ENCODE assay signal across 2 cellular contexts in genomic region chr6:24761193-24761835, GRCh38.
TF ChIP-seq lines count a peak whose summit lies in the region.

No MANE protein-coding gene starts in this region.

TF ChIP-seq in HCT116, 20 proteins besides CTCF, POLR2A, EP300 and RAD21:
- TF ChIP-seq EGR1 (IDR thresholded peaks at IDR 0.05; ENCODE audit: low read depth), result no peak
- TF ChIP-seq MAX (IDR thresholded peaks at IDR 0.05), result no peak
- no peak for TF ChIP-seq SP1 (IDR thresholded peaks at IDR 0.05; ENCODE audit: low read depth)
- TF ChIP-seq EZH2phosphoT487 (IDR thresholded peaks at IDR 0.05; ENCODE audit: borderline replicate concordance), result no peak
- no peak for TF ChIP-seq ZFX (IDR thresholded peaks at IDR 0.05)
- TF ChIP-seq YY1 (IDR thresholded peaks at IDR 0.05; ENCODE audit: extremely low read depth, insufficient replicate concordance, low read depth, low read length), result no peak
- TF ChIP-seq ATF3 (IDR thresholded peaks at IDR 0.05), result no peak
- TF ChIP-seq FOSL1 (IDR thresholded peaks at IDR 0.05; ENCODE audit: low read depth), result no peak
- no peak for TF ChIP-seq SRF (IDR thresholded peaks at IDR 0.05; ENCODE audit: low read depth)
- TF ChIP-seq ELF1 (IDR thresholded peaks at IDR 0.05; ENCODE audit: borderline replicate concordance, low read depth), result no peak
- no peak for TF ChIP-seq CEBPB (IDR thresholded peaks at IDR 0.05; ENCODE audit: low read depth)
- TF ChIP-seq SIN3A (IDR thresholded peaks at IDR 0.05; ENCODE audit: low read depth), result no peak
- TF ChIP-seq POLR2AphosphoS5 (IDR thresholded peaks at IDR 0.05; ENCODE audit: low read depth, low read length), result no peak
- no peak for TF ChIP-seq EZH2 (IDR thresholded peaks at IDR 0.05)
- no peak for TF ChIP-seq ZNF274 (IDR thresholded peaks at IDR 0.05; ENCODE audit: low read depth, low read length)
- TF ChIP-seq JUND (IDR thresholded peaks at IDR 0.05), result no peak
- no peak for TF ChIP-seq CBX3 (IDR thresholded peaks at IDR 0.05; ENCODE audit: low read depth)

TF ChIP-seq in HepG2, 621 proteins besides CTCF, POLR2A, EP300 and RAD21 (continues in another document):
- TF ChIP-seq RFXANK (CRISPR knock-in tag; IDR thresholded peaks at IDR 0.05) (no peak), RBFOX2 (IDR thresholded peaks at IDR 0.05; ENCODE audit: low read depth, low read length) (0 out of 2 replicates have a peak, but pooled peaks have one; percentile 25), SIX1 (CRISPR knock-in tag; IDR thresholded peaks at IDR 0.05; ENCODE audit: borderline replicate concordance) (no peak), POLR2G (IDR thresholded peaks at IDR 0.05; ENCODE audit: low read depth, low read length) (0 out of 2 replicates have a peak, but pooled peaks have one; percentile 35), U2AF2 (IDR thresholded peaks at IDR 0.05; ENCODE audit: low read depth, low read length) (no peak), ZBTB49 (CRISPR knock-in tag; IDR thresholded peaks at IDR 0.05; ENCODE audit: borderline replicate concordance) (no peak), ZNF839 (CRISPR knock-in tag; IDR thresholded peaks at IDR 0.05; ENCODE audit: borderline replicate concordance) (0 out of 2 replicates have a peak, but pooled peaks have one; percentile 59), ZNF280D (CRISPR knock-in tag; IDR thresholded peaks at IDR 0.05) (no peak), TAF1 (CRISPR knock-in tag; IDR thresholded peaks at IDR 0.05) (peak; percentile 19; the same call in 1 of the 2 replicates), XRCC5 (optimal IDR thresholded peaks at IDR 0.05; ENCODE audit: low read length) (peak; percentile 36), KDM2A (CRISPR knock-in tag; IDR thresholded peaks at IDR 0.05; ENCODE audit: borderline replicate concordance, low read depth) (peak; percentile 26; the same call in 1 of the 2 replicates), USF2 (IDR thresholded peaks at IDR 0.05; ENCODE audit: low read depth, low read length) (no peak), USF2 (CRISPR knock-in tag; IDR thresholded peaks at IDR 0.05; ENCODE audit: borderline replicate concordance) (no peak), ZUFSP (CRISPR knock-in tag; IDR thresholded peaks at IDR 0.05; ENCODE audit: borderline replicate concordance) (no peak), THAP9 (CRISPR knock-in tag; IDR thresholded peaks at IDR 0.05; ENCODE audit: borderline replicate concordance) (no peak), ZNF687 (CRISPR knock-in tag; IDR thresholded peaks at IDR 0.05) (peak; percentile 29; the same call in 1 of the 2 replicates), ZBTB4 (CRISPR knock-in tag; IDR thresholded peaks at IDR 0.05; ENCODE audit: borderline replicate concordance) (0 out of 2 replicates have a peak, but pooled peaks have one; percentile 46)
